1 cellular context compared by ENCODE assay signal in the genomic region with DNA sequence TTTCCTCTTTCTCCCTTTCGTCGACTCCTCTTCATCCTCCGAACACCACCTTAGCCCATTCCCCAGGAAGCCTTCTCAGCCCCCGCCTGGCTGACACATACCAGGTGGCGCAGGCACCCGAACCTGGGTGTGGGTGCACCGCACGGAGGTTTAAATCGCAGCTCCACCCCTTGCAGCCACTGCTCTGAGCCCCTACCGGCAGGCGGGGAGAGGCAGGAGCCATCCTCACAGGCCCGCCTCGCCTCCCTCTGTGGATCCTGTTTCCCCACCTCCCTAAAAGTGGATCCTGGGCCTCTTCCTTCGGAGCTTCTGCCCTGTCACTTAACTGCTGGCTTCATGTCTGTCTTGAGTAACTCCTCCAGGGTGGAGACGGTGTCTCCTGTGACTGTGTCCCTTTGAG.
TF ChIP-seq lines count a peak whose summit lies in the region.

No MANE protein-coding gene starts in this region.

TF ChIP-seq in HCT116, 20 proteins besides CTCF, POLR2A, EP300 and RAD21 (continued from another document):
- TF ChIP-seq TCF7L2 (IDR thresholded peaks at IDR 0.05; ENCODE audit: borderline replicate concordance, extremely low read depth, insufficient read depth, insufficient read length) (no peak), SIN3A (IDR thresholded peaks at IDR 0.05; ENCODE audit: low read depth) (no peak), ZNF274 (IDR thresholded peaks at IDR 0.05; ENCODE audit: low read depth, low read length) (no peak), SRF (IDR thresholded peaks at IDR 0.05; ENCODE audit: low read depth) (no peak), EZH2phosphoT487 (IDR thresholded peaks at IDR 0.05; ENCODE audit: borderline replicate concordance) (no peak), CEBPB (IDR thresholded peaks at IDR 0.05; ENCODE audit: low read depth) (no peak), EZH2 (IDR thresholded peaks at IDR 0.05) (no peak), POLR2AphosphoS5 (IDR thresholded peaks at IDR 0.05; ENCODE audit: low read depth, low read length) (no peak), FOSL1 (IDR thresholded peaks at IDR 0.05; ENCODE audit: low read depth) (no peak)
